Comparison of ENCODE assay signal across 35 cellular contexts in the genomic region with DNA sequence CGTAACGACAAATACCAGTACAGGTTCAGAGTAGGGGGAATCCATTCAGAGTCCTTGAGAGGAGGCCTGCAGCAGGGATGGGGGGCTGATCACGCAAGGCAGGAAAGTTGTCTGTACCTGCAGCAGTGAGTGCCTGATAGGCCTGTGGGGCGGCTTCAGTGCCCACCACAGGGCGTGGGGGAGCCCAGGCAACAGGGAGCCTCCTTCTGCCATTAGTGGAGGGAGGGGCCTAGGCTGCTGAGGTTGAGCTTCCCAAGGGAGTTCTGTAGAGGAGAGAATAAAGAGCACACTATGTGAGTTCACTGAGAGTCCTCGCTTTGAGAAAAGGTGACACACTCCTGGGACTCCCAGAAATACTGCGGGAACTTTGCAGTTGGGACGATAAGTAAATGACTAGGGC.
"Had no signal": no experiment of that assay in that cellular context is flagged by ENCODE, and none has a peak within 500 bp of the region (broad histone marks: within the 10 kb centered on the region; RNA-seq: fewer than 3 reads in every experiment).

No MANE protein-coding gene starts in this region.

- H3K4me3 ChIP-seq: ascending aorta, cardiac muscle cell had no signal

- H3K27ac Mint-ChIP-seq: activated B cell treated with CpG ODN at 0.5 μM for 24 hours; activated CD4-positive, alpha-beta memory T cell treated with anti-CD3 and anti-CD28 coated beads for 36 hours; activated CD4-positive, alpha-beta T cell treated with anti-CD3 and anti-CD28 coated beads, Interleukin-2, amount 10 ng/mL, durations not matched to agents 24 days and 14 days; activated CD8-positive, alpha-beta T cell treated with anti-CD3 and anti-CD28 coated beads for 36 hours; activated naive CD4-positive, alpha-beta T cell treated with anti-CD3 and anti-CD28 coated beads, Interleukin-2, amount 10 ng/mL, durations not matched to agents 7 days and 5 days; activated naive CD4-positive, alpha-beta T cell treated with anti-CD3 and anti-CD28 coated beads, Interleukin-2, amount 50 U/mL, for 24 hours; activated naive CD8-positive, alpha-beta T cell; activated naive CD8-positive, alpha-beta T cell treated with anti-CD3 and anti-CD28 coated beads, Interleukin-2, amount 10 ng/mL, durations not matched to agents 7 days and 5 days; activated naive CD8-positive, alpha-beta T cell treated with anti-CD3 and anti-CD28 coated beads, Interleukin-2, amount 50 U/mL, for 24 hours; activated T-cell treated with anti-CD3 and anti-CD28 coated beads, Interleukin-2, amount 50 U/mL, for 24 hours; activated T-helper 2 cell treated with anti-CD3 and anti-CD28 coated beads, Interferon-gamma antibody, Interleukin-2, Interleukin-4, amounts not matched to agents 10 μg/mL and 5 μg/mL and 100 μg/mL, durations not matched to agents 14 hours and 24 hours and 36 hours; brain; T-helper 1 cell treated with Interleukin-12 subunit alpha and Interleukin-12 subunit beta and Interleukin-4 antibody, amounts not matched to agents 30 μg/mL and 1 μg/mL, for 36 hours; T-helper 2 cell treated with Interferon-gamma antibody and Interleukin-4, amounts not matched to agents 5 μg/mL and 100 μg/mL, for 36 hours had no signal

- DNase-seq: activated B cell treated with CpG ODN at 0.5 μM for 24 hours; activated CD4-positive, alpha-beta memory T cell treated with anti-CD3 and anti-CD28 coated beads for 36 hours; activated CD4-positive, alpha-beta T cell treated with anti-CD3 and anti-CD28 coated beads for 4 hours; activated CD4-positive, alpha-beta T cell treated with anti-CD3 and anti-CD28 coated beads, Interleukin-2, amount 10 ng/mL, durations not matched to agents 24 days and 14 days; activated CD4-positive, alpha-beta T cell treated with anti-CD3 and anti-CD28 coated beads, Interleukin-2, amount 50 U/mL, for 1 hour; activated CD4-positive, alpha-beta T cell treated with anti-CD3 and anti-CD28 coated beads, Interleukin-2, amount 50 U/mL, for 4 hours; activated CD4-positive, CD25-positive, alpha-beta regulatory T cell treated with anti-CD3 and anti-CD28 coated beads, Interleukin-2, amount 50 U/mL, for 72 hours; activated CD8-positive, alpha-beta memory T cell treated with anti-CD3 and anti-CD28 coated beads, Interleukin-2, amount 50 U/mL, for 4 hours; activated CD8-positive, alpha-beta T cell treated with anti-CD3 and anti-CD28 coated beads for 36 hours; activated effector memory CD4-positive, alpha-beta T cell treated with Interleukin-2 at 50 U/mL for 16 hours; activated gamma-delta T cell; activated naive CD4-positive, alpha-beta T cell treated with anti-CD3 and anti-CD28 coated beads, Interleukin-2, amount 10 ng/mL, durations not matched to agents 7 days and 5 days; activated naive CD4-positive, alpha-beta T cell treated with Interleukin-2 at 50 U/mL for 16 hours; activated naive CD8-positive, alpha-beta T cell treated with anti-CD3 and anti-CD28 coated beads, Interleukin-2, amount 10 ng/mL, durations not matched to agents 7 days and 5 days; activated naive CD8-positive, alpha-beta T cell treated with anti-CD3 and anti-CD28 coated beads, Interleukin-2, amount 50 U/mL, for 24 hours; activated T-cell treated with anti-CD3 and anti-CD28 coated beads, Interleukin-2, amount 50 U/mL, for 24 hours; activated T-cell treated with anti-CD3 and anti-CD28 coated beads, Interleukin-2, amount 50 U/mL, for 48 hours; amygdala; anterior cingulate cortex; caudate nucleus; cerebellar nuclear complex; T-helper 1 cell; T-helper 2 cell; T-helper 9 cell; WERI-Rb-1 had no signal

- H3K27me3 ChIP-seq: ascending aorta had no signal

- ATAC-seq: activated CD8-positive, alpha-beta T cell treated with anti-CD3 and anti-CD28 coated beads for 36 hours; activated naive CD8-positive, alpha-beta T cell treated with anti-CD3 and anti-CD28 coated beads, Interleukin-2, amount 50 U/mL, for 24 hours had no signal

- FAIRE-seq: bronchial epithelial cell had no signal

- H3K36me3 Mint-ChIP-seq: activated CD4-positive, alpha-beta memory T cell treated with anti-CD3 and anti-CD28 coated beads for 36 hours; activated naive CD4-positive, alpha-beta T cell treated with anti-CD3 and anti-CD28 coated beads, Interleukin-2, amount 10 ng/mL, durations not matched to agents 7 days and 5 days; activated naive CD4-positive, alpha-beta T cell treated with anti-CD3 and anti-CD28 coated beads, Interleukin-2, amount 50 U/mL, for 24 hours; activated naive CD8-positive, alpha-beta T cell treated with anti-CD3 and anti-CD28 coated beads, Interleukin-2, amount 10 ng/mL, durations not matched to agents 7 days and 5 days; brain had no signal

- H3K4me1 Mint-ChIP-seq: activated B cell treated with CpG ODN at 0.5 μM for 24 hours; activated CD4-positive, alpha-beta T cell treated with anti-CD3 and anti-CD28 coated beads, Interleukin-2, amount 10 ng/mL, durations not matched to agents 24 days and 14 days; activated naive CD4-positive, alpha-beta T cell treated with anti-CD3 and anti-CD28 coated beads, Interleukin-2, amount 10 ng/mL, durations not matched to agents 7 days and 5 days; activated naive CD4-positive, alpha-beta T cell treated with anti-CD3 and anti-CD28 coated beads, Interleukin-2, amount 50 U/mL, for 24 hours; activated naive CD8-positive, alpha-beta T cell treated with anti-CD3 and anti-CD28 coated beads, Interleukin-2, amount 10 ng/mL, durations not matched to agents 7 days and 5 days; activated naive CD8-positive, alpha-beta T cell treated with anti-CD3 and anti-CD28 coated beads, Interleukin-2, amount 50 U/mL, for 24 hours; central memory CD8-positive, alpha-beta T cell had no signal

- H3K9me3 ChIP-seq: ascending aorta had no signal

- H3K27ac ChIP-seq: ascending aorta, cardiac muscle cell, WERI-Rb-1 had no signal

- H3K4me1 ChIP-seq: ascending aorta had no signal

- H3K27me3 Mint-ChIP-seq: activated CD4-positive, alpha-beta memory T cell treated with anti-CD3 and anti-CD28 coated beads for 36 hours; activated CD8-positive, alpha-beta T cell treated with anti-CD3 and anti-CD28 coated beads for 36 hours; activated naive CD8-positive, alpha-beta T cell; activated T-cell treated with anti-CD3 and anti-CD28 coated beads, Interleukin-2, amount 50 U/mL, for 24 hours had no signal

- H3K36me3 ChIP-seq: ascending aorta, cardiac muscle cell, WERI-Rb-1 had no signal

- H3K9me3 Mint-ChIP-seq: activated B cell treated with CpG ODN at 0.5 μM for 24 hours; activated CD4-positive, alpha-beta memory T cell treated with anti-CD3 and anti-CD28 coated beads for 36 hours; activated CD4-positive, alpha-beta T cell treated with anti-CD3 and anti-CD28 coated beads, Interleukin-2, amount 10 ng/mL, durations not matched to agents 24 days and 14 days; activated CD8-positive, alpha-beta T cell treated with anti-CD3 and anti-CD28 coated beads for 36 hours; activated naive CD4-positive, alpha-beta T cell treated with anti-CD3 and anti-CD28 coated beads, Interleukin-2, amount 10 ng/mL, durations not matched to agents 7 days and 5 days; activated naive CD4-positive, alpha-beta T cell treated with anti-CD3 and anti-CD28 coated beads, Interleukin-2, amount 50 U/mL, for 24 hours; activated naive CD8-positive, alpha-beta T cell treated with anti-CD3 and anti-CD28 coated beads, Interleukin-2, amount 10 ng/mL, durations not matched to agents 7 days and 5 days; activated naive CD8-positive, alpha-beta T cell treated with anti-CD3 and anti-CD28 coated beads, Interleukin-2, amount 50 U/mL, for 24 hours; activated T-cell treated with anti-CD3 and anti-CD28 coated beads, Interleukin-2, amount 50 U/mL, for 24 hours; activated T-helper 2 cell treated with anti-CD3 and anti-CD28 coated beads, Interferon-gamma antibody, Interleukin-2, Interleukin-4, amounts not matched to agents 10 μg/mL and 5 μg/mL and 100 μg/mL, durations not matched to agents 14 hours and 24 hours and 36 hours; central memory CD8-positive, alpha-beta T cell; T-helper 1 cell treated with Interleukin-12 subunit alpha and Interleukin-12 subunit beta and Interleukin-4 antibody, amounts not matched to agents 30 μg/mL and 1 μg/mL, for 36 hours; T-helper 2 cell treated with Interferon-gamma antibody and Interleukin-4, amounts not matched to agents 5 μg/mL and 100 μg/mL, for 36 hours had no signal

- H3K4me3 Mint-ChIP-seq: activated B cell treated with CpG ODN at 0.5 μM for 24 hours; activated CD4-positive, alpha-beta memory T cell treated with anti-CD3 and anti-CD28 coated beads for 36 hours; activated CD4-positive, alpha-beta T cell treated with anti-CD3 and anti-CD28 coated beads, Interleukin-2, amount 10 ng/mL, durations not matched to agents 24 days and 14 days; activated CD8-positive, alpha-beta T cell treated with anti-CD3 and anti-CD28 coated beads for 36 hours; activated naive CD4-positive, alpha-beta T cell treated with anti-CD3 and anti-CD28 coated beads, Interleukin-2, amount 10 ng/mL, durations not matched to agents 7 days and 5 days; activated naive CD4-positive, alpha-beta T cell treated with anti-CD3 and anti-CD28 coated beads, Interleukin-2, amount 50 U/mL, for 24 hours; activated naive CD8-positive, alpha-beta T cell; activated naive CD8-positive, alpha-beta T cell treated with anti-CD3 and anti-CD28 coated beads, Interleukin-2, amount 10 ng/mL, durations not matched to agents 7 days and 5 days; activated naive CD8-positive, alpha-beta T cell treated with anti-CD3 and anti-CD28 coated beads, Interleukin-2, amount 50 U/mL, for 24 hours; activated T-cell treated with anti-CD3 and anti-CD28 coated beads, Interleukin-2, amount 50 U/mL, for 24 hours; brain; central memory CD8-positive, alpha-beta T cell; T-helper 1 cell treated with Interleukin-12 subunit alpha and Interleukin-12 subunit beta and Interleukin-4 antibody, amounts not matched to agents 30 μg/mL and 1 μg/mL, for 36 hours; T-helper 2 cell treated with Interferon-gamma antibody and Interleukin-4, amounts not matched to agents 5 μg/mL and 100 μg/mL, for 36 hours had no signal
